Comparison of ENCODE assay signal across 8 cellular contexts in the genomic region with DNA sequence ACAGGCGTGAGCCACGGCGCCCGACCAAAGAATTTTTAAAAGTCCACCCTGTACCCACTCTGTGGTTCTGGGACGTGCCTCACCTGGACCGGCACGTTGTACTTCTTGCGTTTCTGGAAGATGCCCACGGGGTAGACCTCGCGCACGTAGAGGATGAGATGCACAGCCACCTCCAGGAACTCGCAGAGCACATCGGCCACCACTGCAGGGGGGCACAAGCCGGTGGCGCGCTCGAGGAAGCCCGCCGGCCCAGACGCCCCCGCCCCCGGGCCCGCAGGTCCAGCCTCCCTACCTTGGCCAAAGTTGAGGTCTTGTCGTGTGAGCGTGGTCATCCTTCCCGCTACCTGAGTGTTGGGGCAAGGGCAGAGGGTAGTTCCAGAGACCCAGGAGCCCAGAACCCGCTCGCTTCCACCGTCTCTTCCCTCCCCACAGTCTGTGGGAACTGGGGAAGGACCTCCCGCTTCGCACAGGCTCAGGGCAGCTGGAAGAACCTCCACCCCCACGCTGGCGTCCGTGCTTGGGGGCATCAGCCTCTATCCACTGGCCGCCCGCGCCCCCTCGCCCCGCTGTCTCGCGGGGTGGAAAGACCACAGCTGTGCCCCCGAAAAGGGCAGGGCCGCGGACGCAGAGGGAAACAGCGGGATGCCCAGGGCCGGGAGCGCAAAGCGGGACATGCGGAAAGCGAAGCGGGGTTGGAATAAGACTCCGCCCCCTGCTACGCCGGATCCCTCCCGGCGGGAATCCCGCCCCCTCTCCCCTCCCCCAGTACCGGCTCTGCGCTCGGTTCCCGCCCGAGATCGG. TPM values are rescaled to one million over a fixed set of nuclear protein-coding genes. Genes with fewer than 3 reads are reported as not detected.
DNase-seq lines count a peak whose midpoint lies in the region; ATAC-seq and TF ChIP-seq lines count a peak whose summit lies in the region.

No MANE protein-coding gene starts in this region.

- in situ Hi-C loops in mammary epithelial cell (cut with MboI; ENCODE audit: low sequenced_read_pairs in 2 of 2), result no loop called here

- no peak for TF ChIP-seq POLR2A in right lobe of liver (IDR thresholded peaks at IDR 0.05)

- H3K79me2 ChIP-seq in mammary epithelial cell (ENCODE audit: insufficient read depth, low read length), result no peaks in the 10 kb centered on the region

- CTCF ChIA-PET in mammary epithelial cell (lab: Charles Lee; ENCODE audit: low non-redundant PET), result no interaction called here

- dilution Hi-C loops in mammary epithelial cell (cut with HindIII; ENCODE audit: low sequenced_read_pairs), result no loop called here

- no peaks in the 10 kb centered on the region for H3K27me3 ChIP-seq in mammary epithelial cell (ENCODE audit: insufficient read depth, low read length)
- H3K27me3 ChIP-seq in right lobe of liver, result no peaks in the 10 kb centered on the region
- H3K27me3 ChIP-seq in thymus (ENCODE audit: control insufficient read depth, insufficient read depth), result no peaks in the 10 kb centered on the region

- H3K4me1 ChIP-seq in mammary epithelial cell (ENCODE audit: insufficient read depth, low read length) (peaks cover 11% of the 10 kb centered on the region), right lobe of liver (peaks cover 0 to 33% (median 9%) of the 10 kb centered on the region in 4 donors), thymus (ENCODE audit: control insufficient read depth, insufficient read depth, low read length) (peaks cover 12% of the 10 kb centered on the region)

- ATAC-seq in GM21723 (IDR thresholded peaks at IDR 0.05; ENCODE audit: unreplicated experiment), result peak; percentile 26
- peak; percentile 1 to 14 (median 3) for ATAC-seq in right lobe of liver

- DNase-seq in mammary epithelial cell, result no peak
- no peak for DNase-seq in right lobe of liver
- DNase-seq in GF-D8 (lab: John Stamatoyannopoulos, UW), result no peak
- DNase-seq in NCI-H1694 (lab: John Stamatoyannopoulos, UW), result no peak

- 0% methylated on average over 6 of the region's 65 CpGs for WGBS in mammary epithelial cell (ENCODE audit: low coverage, missing lambda C conversion rate)
- no CpG with 5 or more reads among the region's 65 CpGs for WGBS in right lobe of liver (ENCODE audit: insufficient coverage, low coverage, low lambda C conversion rate, missing lambda C conversion rate)
- 14% methylated on average over 65 of the region's 65 CpGs for WGBS in thymus

- H4K20me1 ChIP-seq in mammary epithelial cell (ENCODE audit: insufficient read depth, low read length), result no peaks in the 10 kb centered on the region

- intact Hi-C loops in mammary epithelial cell (cut with micrococcal nuclease) (loop anchor here (1.0 kb wide), 1 partner anchor 39 kb away; no protein-coding TSS in a partner anchor), right lobe of liver (cut with DNase I) (no loop called here)

- BruUV-seq in mammary epithelial cell (replicated peaks; lab: Mats Ljungman, UMichigan), result TSS peak; percentile 70

- peak overlapping the region; percentile 95 for H3K4me2 ChIP-seq in mammary epithelial cell (ENCODE audit: insufficient read depth, low read depth, low read length)

- H3K4me3 ChIP-seq in GM12875 (ENCODE audit: low read depth, low read length) (peak overlapping the region; percentile 93), mammary epithelial cell (replicated peaks in 1 of 3; ENCODE audit: insufficient read depth in 1 of 3, low read depth in 2 of 3, low read length in 3 of 3) (peak overlapping the region; percentile 87 to 99 (median 89)), right lobe of liver (peak overlapping the region; percentile 68 to 81 (median 76)), thymus (ENCODE audit: low read length) (peak overlapping the region; percentile 90)

- peak overlapping the region; percentile 97 for H3K27ac ChIP-seq in KOPT-K1 (ENCODE audit: low read depth, low read length, poor library complexity, severe bottlenecking)
- H3K27ac ChIP-seq in mammary epithelial cell (ENCODE audit: insufficient read depth, low read depth, low read length), result peak overlapping the region; percentile 35
- H3K27ac ChIP-seq in right lobe of liver, result peak overlapping the region; percentile 74 to 94 (median 77)
- H3K27ac ChIP-seq in thymus (ENCODE audit: low read depth), result peak overlapping the region; percentile 96

- TF ChIP-seq CTCF in GM12875 (IDR thresholded peaks at IDR 0.05; ENCODE audit: borderline replicate concordance, insufficient read depth, low read depth, low read length), result no peak
- TF ChIP-seq CTCF in mammary epithelial cell (conservative IDR thresholded peaks at IDR 0.05 in 1 of 2, IDR thresholded peaks at IDR 0.05 in 1 of 2; ENCODE audit: extremely low read depth in 1 of 2, insufficient read depth in 1 of 2, low read depth in 1 of 2, low read length in 2 of 2), result no peak
- TF ChIP-seq CTCF in right lobe of liver (IDR thresholded peaks at IDR 0.05), result no peak

- peak overlapping the region; percentile 51 for H3K9ac ChIP-seq in mammary epithelial cell (ENCODE audit: insufficient read depth, low read length)

- H3K36me3 ChIP-seq in KOPT-K1 (ENCODE audit: insufficient read depth, low read length) (peaks cover 35% of the 10 kb centered on the region), mammary epithelial cell (ENCODE audit: insufficient read depth, low read length) (peaks cover under 1% of the 10 kb centered on the region), right lobe of liver (peaks cover 0 to under 1% (median 0%) of the 10 kb centered on the region in 4 donors), thymus (ENCODE audit: control insufficient read depth, insufficient read depth) (peaks cover 18% of the 10 kb centered on the region)

- peak overlapping the region; percentile 98 for H2AFZ ChIP-seq in mammary epithelial cell (ENCODE audit: low read depth, low read length)

- H3K9me3 ChIP-seq in KOPT-K1 (ENCODE audit: insufficient read depth, low read length, poor library complexity, severe bottlenecking) (no peaks in the 10 kb centered on the region), mammary epithelial cell (replicated peaks; ENCODE audit: insufficient read depth, low read length) (no peaks in the 10 kb centered on the region), right lobe of liver (no peaks in the 10 kb centered on the region), thymus (ENCODE audit: control insufficient read depth) (no peaks in the 10 kb centered on the region)

RNA-seq across cellular contexts. Expression of a gene that starts 0.5 kb away (rescaled TPM):
- total RNA-seq in mammary epithelial cell (10 to 100 TPM; 44.5 to 45.9 TPM), right lobe of liver (10 to 100 TPM; 18.0 to 66.4 (median 29.7) TPM)
- polyA plus RNA-seq in mammary epithelial cell (57.7 TPM), thymus (49.6 TPM)
- 47.4 TPM for polyA minus RNA-seq in mammary epithelial cell

RNA-seq across cellular contexts. Expression of a gene that starts 11.0 kb away (rescaled TPM):
- total RNA-seq in mammary epithelial cell (1 to 10 TPM in 1 of 2 donors, under 1 TPM in 1; 0.07 to 6.3 TPM), right lobe of liver (not detected)
- polyA plus RNA-seq in mammary epithelial cell (0.07 TPM), thymus (0.14 TPM)
- polyA minus RNA-seq in mammary epithelial cell, result not detected

RNA-seq across cellular contexts. Expression of a gene that starts 16.5 kb away (rescaled TPM):
- total RNA-seq in mammary epithelial cell, result 10 to 100 TPM in 1 of 2 donors, 1 to 10 TPM in 1; 8.7 to 10.7 TPM
- polyA plus RNA-seq in mammary epithelial cell, result 6.8 TPM
- polyA minus RNA-seq in mammary epithelial cell, result 4.7 TPM
- total RNA-seq in right lobe of liver, result 10 to 100 TPM in 4 of 6 experiments, 1 to 10 TPM in 2; 7.0 to 21.1 (median 11.5) TPM
- polyA plus RNA-seq in thymus, result 16.1 TPM

RNA-seq across cellular contexts. Expression of a gene that starts 25.8 kb away (rescaled TPM):
- 10 to 100 TPM; 21.3 to 28.7 TPM for total RNA-seq in mammary epithelial cell
- 20.8 TPM for polyA plus RNA-seq in mammary epithelial cell
- polyA minus RNA-seq in mammary epithelial cell, result 17.8 TPM
- 10 to 100 TPM in 4 of 6 experiments, 1 to 10 TPM in 2; 8.7 to 15.3 (median 10.5) TPM for total RNA-seq in right lobe of liver
- polyA plus RNA-seq in thymus, result 37.3 TPM

RNA-seq across cellular contexts. Expression of a gene that starts 26.2 kb away (rescaled TPM):
- total RNA-seq in mammary epithelial cell (100 to 1,000 TPM in 1 of 2 donors, 10 to 100 TPM in 1; 67.3 to 138 TPM), right lobe of liver (10 to 100 TPM in 4 of 6 experiments, 1 to 10 TPM in 2; 6.6 to 23.7 (median 16.0) TPM)
- polyA plus RNA-seq in mammary epithelial cell (113 TPM), thymus (46.2 TPM)
- polyA minus RNA-seq in mammary epithelial cell, result 20.6 TPM

Comparison
In these comparisons a context has a peak if more than half of its experiments do, and no peak if none do; other contexts are left out.
1. H3K27ac ChIP-seq: peak in every context shown above with its lines; median percentile 97 in KOPT-K1; 96 in thymus; 77 in right lobe of liver; 35 in mammary epithelial cell.